In genomic region chr5:154403234-154403633, GRCh38 we compare ENCODE assay signal across 21 cellular contexts. TPM values are rescaled to one million over a fixed set of nuclear protein-coding genes. Genes with fewer than 3 reads are reported as not detected.
DNase-seq lines count a peak whose midpoint lies in the region; ATAC-seq and TF ChIP-seq lines count a peak whose summit lies in the region.
"Had no signal": no experiment of that assay in that cellular context is flagged by ENCODE, and none has a peak within 500 bp of the region (broad histone marks: within the 10 kb centered on the region; RNA-seq: fewer than 3 reads in every experiment).

No MANE protein-coding gene starts in this region.

- no peaks in the 10 kb centered on the region for H3K4me1 ChIP-seq in GM23248 (ENCODE audit: insufficient read depth)
- H3K4me1 ChIP-seq: SJCRH30 had no signal

- H3K36me3 ChIP-seq in GM23248 (ENCODE audit: low read depth): no peaks in the 10 kb centered on the region
- H3K36me3 ChIP-seq: SJCRH30 had no signal

- H3K27ac ChIP-seq in GM23248 (no peak overlapping the region), RWPE1 (peak overlapping the region; percentile 21)
- H3K27ac ChIP-seq: SJCRH30 had no signal

- peaks cover 19% of the 10 kb centered on the region for H3K4me1 Mint-ChIP-seq in stimulated activated memory B cell treated with anti-CD40 and anti-IgM and Interleukin-4, amounts not matched to agents 10 μg/mL and 1 μg/mL and 100 μg/mL, for 72 hours
- peaks cover 11% of the 10 kb centered on the region for H3K4me1 Mint-ChIP-seq in activated T-cell treated with anti-CD3 and anti-CD28 coated beads, Interleukin-2, amount 50 U/mL, for 4 hours (ENCODE audit: low read depth)

- peaks cover 16% of the 10 kb centered on the region for H3K36me3 Mint-ChIP-seq in stimulated activated memory B cell treated with anti-CD40 and anti-IgM and Interleukin-4, amounts not matched to agents 10 μg/mL and 1 μg/mL and 100 μg/mL, for 72 hours
- H3K36me3 Mint-ChIP-seq in activated T-cell treated with anti-CD3 and anti-CD28 coated beads, Interleukin-2, amount 50 U/mL, for 4 hours (ENCODE audit: insufficient read depth): peaks cover 10% of the 10 kb centered on the region

- H3K4me3 ChIP-seq in GM23248: no peak overlapping the region
- no peak overlapping the region for H3K4me3 ChIP-seq in fibroblast of the aortic adventitia (ENCODE audit: low read depth, low read length)
- H3K4me3 ChIP-seq: K562, SJCRH30 had no signal

- POLR2A ChIA-PET in RWPE1 (lab: Yijun Ruan, JAX; ENCODE audit: low non-redundant PET): no interaction called here

- no peaks in the 10 kb centered on the region for H3F3A ChIP-seq in GM23248 (ENCODE audit: insufficient read depth)

- no peaks in the 10 kb centered on the region for H3K79me2 ChIP-seq in GM23248 (ENCODE audit: insufficient read depth)

- CTCF ChIA-PET in RWPE1 (lab: Yijun Ruan, JAX): interaction anchor here (4.9 kb wide), 1 partner anchor 331 kb away, joined by 33 read pairs; no protein-coding TSS in a partner anchor

- no peak overlapping the region for H2AFZ ChIP-seq in GM23248

- in situ Hi-C loops in GM23248 (cut with MboI): loop anchor here (25.0 kb wide), 1 partner anchor 216 kb away; the partner anchor contains the start of gene GALNT10

- H3K27me3 Mint-ChIP-seq in stimulated activated memory B cell treated with anti-CD40 and anti-IgM and Interleukin-4, amounts not matched to agents 10 μg/mL and 1 μg/mL and 100 μg/mL, for 72 hours: no peaks in the 10 kb centered on the region
- H3K27me3 Mint-ChIP-seq in activated T-cell treated with anti-CD3 and anti-CD28 coated beads, Interleukin-2, amount 50 U/mL, for 4 hours (ENCODE audit: low read depth): no peaks in the 10 kb centered on the region
- H3K27me3 Mint-ChIP-seq: B cell, T-cell had no signal

- H3K27me3 ChIP-seq in GM23248 (replicated peaks; ENCODE audit: insufficient read depth): no peaks in the 10 kb centered on the region
- H3K27me3 ChIP-seq: SJCRH30 had no signal

- no peak overlapping the region for H3K4me3 Mint-ChIP-seq in stimulated activated memory B cell treated with anti-CD40 and anti-IgM and Interleukin-4, amounts not matched to agents 10 μg/mL and 1 μg/mL and 100 μg/mL, for 72 hours
- no peak overlapping the region for H3K4me3 Mint-ChIP-seq in activated T-cell treated with anti-CD3 and anti-CD28 coated beads, Interleukin-2, amount 50 U/mL, for 4 hours
- H3K4me3 Mint-ChIP-seq: B cell, CD14-positive monocyte, H9, T-cell had no signal

- H3K4me2 ChIP-seq in GM23248 (ENCODE audit: unreplicated experiment): no peak overlapping the region

- no peaks in the 10 kb centered on the region for H4K20me1 ChIP-seq in GM23248 (ENCODE audit: insufficient read depth)

- H3K27ac Mint-ChIP-seq in stimulated activated memory B cell treated with anti-CD40 and anti-IgM and Interleukin-4, amounts not matched to agents 10 μg/mL and 1 μg/mL and 100 μg/mL, for 72 hours: no peak overlapping the region
- H3K27ac Mint-ChIP-seq: H9, T-cell had no signal

- peak; percentile 28 for ATAC-seq in stimulated activated memory B cell treated with anti-CD40 and anti-IgM and Interleukin-4, amounts not matched to agents 10 μg/mL and 1 μg/mL and 100 μg/mL, for 72 hours
- ATAC-seq in activated T-cell treated with anti-CD3 and anti-CD28 coated beads, Interleukin-2, amount 50 U/mL, for 4 hours: no peak
- ATAC-seq in GM21423 (IDR thresholded peaks at IDR 0.05; ENCODE audit: unreplicated experiment): no peak
- ATAC-seq: K562, T-cell had no signal

- peak; percentile 12 for DNase-seq in GM23248
- no peak for DNase-seq in RWPE1 (ENCODE audit: low spot score)
- peak; percentile 7 for DNase-seq in fibroblast of the aortic adventitia (ENCODE audit: low read depth)
- DNase-seq in activated T-cell treated with anti-CD3 and anti-CD28 coated beads, Interleukin-2, amount 50 U/mL, for 4 hours: no peak
- no peak for DNase-seq in H4 (ENCODE audit: low spot score)
- DNase-seq: H9; MM.1S; NCI-H1092 treated with DMSO at 0.1 percent for 48 hours; NCI-H1436 treated with DMSO at 0.1 percent for 48 hours; NCI-H1930; NCI-H345; NCI-H524; NCI-H774; NK-92 treated with Interleukin-12 subunit alpha and Interleukin-12 subunit beta, amount 100 ng/mL, for 24 hours; T-cell had no signal

- WGBS in GM23248 (ENCODE audit: low coverage in 1 of 2, low lambda C conversion rate in 2 of 2, missing lambda C conversion rate in 2 of 2), 2 experiments: 92 to 98% methylated on average over 4 of the region's 4 CpGs

- no peaks in the 10 kb centered on the region for H3K9me3 Mint-ChIP-seq in stimulated activated memory B cell treated with anti-CD40 and anti-IgM and Interleukin-4, amounts not matched to agents 10 μg/mL and 1 μg/mL and 100 μg/mL, for 72 hours
- no peaks in the 10 kb centered on the region for H3K9me3 Mint-ChIP-seq in activated T-cell treated with anti-CD3 and anti-CD28 coated beads, Interleukin-2, amount 50 U/mL, for 4 hours
- H3K9me3 Mint-ChIP-seq: CD14-positive monocyte, H9, T-cell had no signal

- no peaks in the 10 kb centered on the region for H3K9me2 ChIP-seq in GM23248 (ENCODE audit: insufficient read depth)

- no peak for TF ChIP-seq CTCF in RWPE1 (conservative IDR thresholded peaks at IDR 0.05; ENCODE audit: low read depth)
- TF ChIP-seq CTCF in fibroblast of the aortic adventitia (IDR thresholded peaks at IDR 0.05; ENCODE audit: insufficient read depth, low read length): no peak

- H3K9ac ChIP-seq in GM23248: no peak overlapping the region

- no peaks in the 10 kb centered on the region for H3K9me3 ChIP-seq in GM23248 (ENCODE audit: low read depth)
- H3K9me3 ChIP-seq: SJCRH30 had no signal

RNA-seq across cellular contexts. Expression of gene SAP30L, which starts 42.6 kb away (rescaled TPM):
- 26.0 and 45.9 TPM in 2 replicates for total RNA-seq in GM23248 (2014; rRNA removed; shearing (Covaris generic))
- 6.1 and 9.4 TPM in 2 replicates for polyA plus RNA-seq in GM23248 (2016; fragmentation: Nextera tagmentation; extraction: Ambion mirVana)
- 21.5 and 30.3 TPM in 2 replicates for total RNA-seq in fibroblast of the aortic adventitia (ENCODE audit: low replicate concordance)
- total RNA-seq in activated T-cell treated with anti-CD3 and anti-CD28 coated beads, Interleukin-2, amount 50 U/mL, for 4 hours: 10 to 100 TPM; 22.5 to 27.0 (median 24.0) TPM
- 15.0 and 33.4 TPM in 2 replicates for total RNA-seq in H4 (2014; rRNA removed; shearing (Covaris generic))

Comparison
In these comparisons a context has a peak if more than half of its experiments do, and no peak if none do; other contexts are left out.
1. DNase-seq: peak in GM23248 (single experiment) and fibroblast of the aortic adventitia (single experiment); none in RWPE1 (single experiment), activated T-cell treated with anti-CD3 and anti-CD28 coated beads, Interleukin-2, amount 50 U/mL, for 4 hours (single experiment) and H4 (single experiment).